3 cellular contexts compared by ENCODE assay signal in the genomic region with DNA sequence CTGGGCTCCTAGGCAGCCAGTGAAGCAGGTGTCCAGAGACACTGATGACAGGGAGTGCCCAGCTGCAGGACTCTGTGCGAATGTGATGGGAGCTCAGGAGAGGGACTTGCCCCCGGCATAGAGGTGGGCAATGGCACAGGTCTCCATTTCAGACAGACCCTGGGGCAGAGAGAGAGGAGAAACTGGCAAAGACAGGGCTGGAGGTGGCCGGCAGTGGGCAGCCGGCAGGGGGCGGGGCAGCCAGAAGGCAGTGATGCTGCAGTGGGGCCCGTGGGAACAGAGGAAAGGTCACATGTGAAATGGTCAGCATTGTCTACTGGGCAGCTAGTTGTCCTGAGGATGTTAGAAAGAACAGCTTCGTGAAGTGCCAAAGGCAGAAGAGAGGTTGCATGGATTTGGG.
TF ChIP-seq lines count a peak whose summit lies in the region.

No MANE protein-coding gene starts in this region.

TF ChIP-seq in GM23338, 12 proteins besides CTCF, POLR2A, EP300 and RAD21 (continues in another document):
- no peak for TF ChIP-seq NANOG (IDR thresholded peaks at IDR 0.05; ENCODE audit: borderline replicate concordance)
- no peak for TF ChIP-seq POLR2AphosphoS5 (IDR thresholded peaks at IDR 0.05; ENCODE audit: low read depth)
- TF ChIP-seq ZNF331 (CRISPR knock-in tag; IDR thresholded peaks at IDR 0.05; ENCODE audit: low read depth), result no peak
- no peak for TF ChIP-seq ZNF114 (CRISPR knock-in tag; IDR thresholded peaks at IDR 0.05)
- TF ChIP-seq, protein P1, sequence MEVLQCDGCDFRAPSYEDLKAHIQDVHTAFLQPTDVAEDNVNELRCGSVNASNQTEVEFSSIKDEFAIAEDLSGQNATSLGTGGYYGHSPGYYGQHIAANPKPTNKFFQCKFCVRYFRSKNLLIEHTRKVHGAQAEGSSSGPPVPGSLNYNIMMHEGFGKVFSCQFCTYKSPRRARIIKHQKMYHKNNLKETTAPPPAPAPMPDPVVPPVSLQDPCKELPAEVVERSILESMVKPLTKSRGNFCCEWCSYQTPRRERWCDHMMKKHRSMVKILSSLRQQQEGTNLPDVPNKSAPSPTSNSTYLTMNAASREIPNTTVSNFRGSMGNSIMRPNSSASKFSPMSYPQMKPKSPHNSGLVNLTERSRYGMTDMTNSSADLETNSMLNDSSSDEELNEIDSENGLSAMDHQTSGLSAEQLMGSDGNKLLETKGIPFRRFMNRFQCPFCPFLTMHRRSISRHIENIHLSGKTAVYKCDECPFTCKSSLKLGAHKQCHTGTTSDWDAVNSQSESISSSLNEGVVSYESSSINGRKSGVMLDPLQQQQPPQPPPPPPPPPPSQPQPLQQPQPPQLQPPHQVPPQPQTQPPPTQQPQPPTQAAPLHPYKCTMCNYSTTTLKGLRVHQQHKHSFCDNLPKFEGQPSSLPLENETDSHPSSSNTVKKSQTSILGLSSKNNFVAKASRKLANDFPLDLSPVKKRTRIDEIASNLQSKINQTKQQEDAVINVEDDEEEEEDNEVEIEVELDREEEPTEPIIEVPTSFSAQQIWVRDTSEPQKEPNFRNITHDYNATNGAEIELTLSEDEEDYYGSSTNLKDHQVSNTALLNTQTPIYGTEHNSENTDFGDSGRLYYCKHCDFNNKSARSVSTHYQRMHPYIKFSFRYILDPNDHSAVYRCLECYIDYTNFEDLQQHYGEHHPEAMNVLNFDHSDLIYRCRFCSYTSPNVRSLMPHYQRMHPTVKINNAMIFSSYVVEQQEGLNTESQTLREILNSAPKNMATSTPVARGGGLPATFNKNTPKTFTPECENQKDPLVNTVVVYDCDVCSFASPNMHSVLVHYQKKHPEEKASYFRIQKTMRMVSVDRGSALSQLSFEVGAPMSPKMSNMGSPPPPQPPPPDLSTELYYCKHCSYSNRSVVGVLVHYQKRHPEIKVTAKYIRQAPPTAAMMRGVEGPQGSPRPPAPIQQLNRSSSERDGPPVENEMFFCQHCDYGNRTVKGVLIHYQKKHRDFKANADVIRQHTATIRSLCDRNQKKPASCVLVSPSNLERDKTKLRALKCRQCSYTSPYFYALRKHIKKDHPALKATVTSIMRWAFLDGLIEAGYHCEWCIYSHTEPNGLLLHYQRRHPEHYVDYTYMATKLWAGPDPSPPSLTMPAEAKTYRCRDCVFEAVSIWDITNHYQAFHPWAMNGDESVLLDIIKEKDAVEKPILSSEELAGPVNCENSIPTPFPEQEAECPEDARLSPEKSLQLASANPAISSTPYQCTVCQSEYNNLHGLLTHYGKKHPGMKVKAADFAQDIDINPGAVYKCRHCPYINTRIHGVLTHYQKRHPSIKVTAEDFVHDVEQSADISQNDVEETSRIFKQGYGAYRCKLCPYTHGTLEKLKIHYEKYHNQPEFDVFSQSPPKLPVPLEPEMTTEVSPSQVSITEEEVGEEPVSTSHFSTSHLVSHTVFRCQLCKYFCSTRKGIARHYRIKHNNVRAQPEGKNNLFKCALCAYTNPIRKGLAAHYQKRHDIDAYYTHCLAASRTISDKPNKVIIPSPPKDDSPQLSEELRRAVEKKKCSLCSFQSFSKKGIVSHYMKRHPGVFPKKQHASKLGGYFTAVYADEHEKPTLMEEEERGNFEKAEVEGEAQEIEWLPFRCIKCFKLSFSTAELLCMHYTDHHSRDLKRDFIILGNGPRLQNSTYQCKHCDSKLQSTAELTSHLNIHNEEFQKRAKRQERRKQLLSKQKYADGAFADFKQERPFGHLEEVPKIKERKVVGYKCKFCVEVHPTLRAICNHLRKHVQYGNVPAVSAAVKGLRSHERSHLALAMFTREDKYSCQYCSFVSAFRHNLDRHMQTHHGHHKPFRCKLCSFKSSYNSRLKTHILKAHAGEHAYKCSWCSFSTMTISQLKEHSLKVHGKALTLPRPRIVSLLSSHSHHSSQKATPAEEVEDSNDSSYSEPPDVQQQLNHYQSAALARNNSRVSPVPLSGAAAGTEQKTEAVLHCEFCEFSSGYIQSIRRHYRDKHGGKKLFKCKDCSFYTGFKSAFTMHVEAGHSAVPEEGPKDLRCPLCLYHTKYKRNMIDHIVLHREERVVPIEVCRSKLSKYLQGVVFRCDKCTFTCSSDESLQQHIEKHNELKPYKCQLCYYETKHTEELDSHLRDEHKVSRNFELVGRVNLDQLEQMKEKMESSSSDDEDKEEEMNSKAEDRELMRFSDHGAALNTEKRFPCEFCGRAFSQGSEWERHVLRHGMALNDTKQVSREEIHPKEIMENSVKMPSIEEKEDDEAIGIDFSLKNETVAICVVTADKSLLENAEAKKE (CRISPR knock-in tag; IDR thresholded peaks at IDR 0.05), result no peak
- no peak for TF ChIP-seq CREB1 (CRISPR knock-in tag; IDR thresholded peaks at IDR 0.05; ENCODE audit: low read depth)
- TF ChIP-seq JUNB (IDR thresholded peaks at IDR 0.05; ENCODE audit: unreplicated experiment), result no peak

TF ChIP-seq in IMR-90, 13 proteins besides CTCF, POLR2A, EP300 and RAD21:
- TF ChIP-seq, protein P2, sequence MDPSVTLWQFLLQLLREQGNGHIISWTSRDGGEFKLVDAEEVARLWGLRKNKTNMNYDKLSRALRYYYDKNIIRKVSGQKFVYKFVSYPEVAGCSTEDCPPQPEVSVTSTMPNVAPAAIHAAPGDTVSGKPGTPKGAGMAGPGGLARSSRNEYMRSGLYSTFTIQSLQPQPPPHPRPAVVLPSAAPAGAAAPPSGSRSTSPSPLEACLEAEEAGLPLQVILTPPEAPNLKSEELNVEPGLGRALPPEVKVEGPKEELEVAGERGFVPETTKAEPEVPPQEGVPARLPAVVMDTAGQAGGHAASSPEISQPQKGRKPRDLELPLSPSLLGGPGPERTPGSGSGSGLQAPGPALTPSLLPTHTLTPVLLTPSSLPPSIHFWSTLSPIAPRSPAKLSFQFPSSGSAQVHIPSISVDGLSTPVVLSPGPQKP (IDR thresholded peaks at IDR 0.05; ENCODE audit: borderline replicate concordance, low read depth, low read length), result no peak
- TF ChIP-seq, protein P3, sequence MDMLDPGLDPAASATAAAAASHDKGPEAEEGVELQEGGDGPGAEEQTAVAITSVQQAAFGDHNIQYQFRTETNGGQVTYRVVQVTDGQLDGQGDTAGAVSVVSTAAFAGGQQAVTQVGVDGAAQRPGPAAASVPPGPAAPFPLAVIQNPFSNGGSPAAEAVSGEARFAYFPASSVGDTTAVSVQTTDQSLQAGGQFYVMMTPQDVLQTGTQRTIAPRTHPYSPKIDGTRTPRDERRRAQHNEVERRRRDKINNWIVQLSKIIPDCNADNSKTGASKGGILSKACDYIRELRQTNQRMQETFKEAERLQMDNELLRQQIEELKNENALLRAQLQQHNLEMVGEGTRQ (IDR thresholded peaks at IDR 0.05; ENCODE audit: low read depth, low read length), result no peak
- TF ChIP-seq MAFK (IDR thresholded peaks at IDR 0.05; ENCODE audit: low read depth, low read length), result no peak
- TF ChIP-seq FOS (IDR thresholded peaks at IDR 0.05; ENCODE audit: low read depth, low read length), result no peak
- TF ChIP-seq CEBPB (IDR thresholded peaks at IDR 0.05; ENCODE audit: low read depth, low read length), result no peak
- no peak for TF ChIP-seq CHD1 (IDR thresholded peaks at IDR 0.05; ENCODE audit: low read depth, low read length)
TF ChIP-seq in IMR-90: peak in this region for 0.

TF ChIP-seq in SK-N-SH treated with all-trans-retinoic acid at 6 μM for 48 hours, 23 proteins besides CTCF, POLR2A, EP300 and RAD21 (continued from another document):
- no peak for TF ChIP-seq ZNF565 (CRISPR knock-in tag; conservative IDR thresholded peaks at IDR 0.05; ENCODE audit: low read depth)
- no peak for TF ChIP-seq BACH2 (CRISPR knock-in tag; IDR thresholded peaks at IDR 0.05; ENCODE audit: borderline replicate concordance)
- TF ChIP-seq, protein P4, sequence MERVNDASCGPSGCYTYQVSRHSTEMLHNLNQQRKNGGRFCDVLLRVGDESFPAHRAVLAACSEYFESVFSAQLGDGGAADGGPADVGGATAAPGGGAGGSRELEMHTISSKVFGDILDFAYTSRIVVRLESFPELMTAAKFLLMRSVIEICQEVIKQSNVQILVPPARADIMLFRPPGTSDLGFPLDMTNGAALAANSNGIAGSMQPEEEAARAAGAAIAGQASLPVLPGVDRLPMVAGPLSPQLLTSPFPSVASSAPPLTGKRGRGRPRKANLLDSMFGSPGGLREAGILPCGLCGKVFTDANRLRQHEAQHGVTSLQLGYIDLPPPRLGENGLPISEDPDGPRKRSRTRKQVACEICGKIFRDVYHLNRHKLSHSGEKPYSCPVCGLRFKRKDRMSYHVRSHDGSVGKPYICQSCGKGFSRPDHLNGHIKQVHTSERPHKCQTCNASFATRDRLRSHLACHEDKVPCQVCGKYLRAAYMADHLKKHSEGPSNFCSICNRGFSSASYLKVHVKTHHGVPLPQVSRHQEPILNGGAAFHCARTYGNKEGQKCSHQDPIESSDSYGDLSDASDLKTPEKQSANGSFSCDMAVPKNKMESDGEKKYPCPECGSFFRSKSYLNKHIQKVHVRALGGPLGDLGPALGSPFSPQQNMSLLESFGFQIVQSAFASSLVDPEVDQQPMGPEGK (CRISPR knock-in tag; IDR thresholded peaks at IDR 0.05; ENCODE audit: borderline replicate concordance), result no peak
- TF ChIP-seq ZC3H10 (CRISPR knock-in tag; IDR thresholded peaks at IDR 0.05), result no peak
- TF ChIP-seq CSDC2 (CRISPR knock-in tag; IDR thresholded peaks at IDR 0.05), result no peak
- TF ChIP-seq GLIS3 (CRISPR knock-in tag; IDR thresholded peaks at IDR 0.05), result no peak
- TF ChIP-seq, protein P5, sequence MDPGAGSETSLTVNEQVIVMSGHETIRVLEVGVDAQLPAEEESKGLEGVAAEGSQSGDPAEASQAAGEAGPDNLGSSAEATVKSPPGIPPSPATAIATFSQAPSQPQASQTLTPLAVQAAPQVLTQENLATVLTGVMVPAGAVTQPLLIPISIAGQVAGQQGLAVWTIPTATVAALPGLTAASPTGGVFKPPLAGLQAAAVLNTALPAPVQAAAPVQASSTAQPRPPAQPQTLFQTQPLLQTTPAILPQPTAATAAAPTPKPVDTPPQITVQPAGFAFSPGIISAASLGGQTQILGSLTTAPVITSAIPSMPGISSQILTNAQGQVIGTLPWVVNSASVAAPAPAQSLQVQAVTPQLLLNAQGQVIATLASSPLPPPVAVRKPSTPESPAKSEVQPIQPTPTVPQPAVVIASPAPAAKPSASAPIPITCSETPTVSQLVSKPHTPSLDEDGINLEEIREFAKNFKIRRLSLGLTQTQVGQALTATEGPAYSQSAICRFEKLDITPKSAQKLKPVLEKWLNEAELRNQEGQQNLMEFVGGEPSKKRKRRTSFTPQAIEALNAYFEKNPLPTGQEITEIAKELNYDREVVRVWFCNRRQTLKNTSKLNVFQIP (CRISPR knock-in tag; IDR thresholded peaks at IDR 0.05; ENCODE audit: borderline replicate concordance, low read depth), result no peak
- no peak for TF ChIP-seq ESRRG (CRISPR knock-in tag; IDR thresholded peaks at IDR 0.05)
- TF ChIP-seq ZFP3 (CRISPR knock-in tag; IDR thresholded peaks at IDR 0.05), result no peak
- no peak for TF ChIP-seq ZNF70 (CRISPR knock-in tag; IDR thresholded peaks at IDR 0.05)
- no peak for TF ChIP-seq SNAI2 (CRISPR knock-in tag; IDR thresholded peaks at IDR 0.05)
- no peak for TF ChIP-seq TOX (CRISPR knock-in tag; IDR thresholded peaks at IDR 0.05; ENCODE audit: borderline replicate concordance)
- TF ChIP-seq, protein P6, sequence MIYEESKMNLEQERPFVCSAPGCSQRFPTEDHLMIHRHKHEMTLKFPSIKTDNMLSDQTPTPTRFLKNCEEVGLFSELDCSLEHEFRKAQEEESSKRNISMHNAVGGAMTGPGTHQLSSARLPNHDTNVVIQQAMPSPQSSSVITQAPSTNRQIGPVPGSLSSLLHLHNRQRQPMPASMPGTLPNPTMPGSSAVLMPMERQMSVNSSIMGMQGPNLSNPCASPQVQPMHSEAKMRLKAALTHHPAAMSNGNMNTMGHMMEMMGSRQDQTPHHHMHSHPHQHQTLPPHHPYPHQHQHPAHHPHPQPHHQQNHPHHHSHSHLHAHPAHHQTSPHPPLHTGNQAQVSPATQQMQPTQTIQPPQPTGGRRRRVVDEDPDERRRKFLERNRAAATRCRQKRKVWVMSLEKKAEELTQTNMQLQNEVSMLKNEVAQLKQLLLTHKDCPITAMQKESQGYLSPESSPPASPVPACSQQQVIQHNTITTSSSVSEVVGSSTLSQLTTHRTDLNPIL (CRISPR knock-in tag; IDR thresholded peaks at IDR 0.05; ENCODE audit: low read depth), result no peak
- TF ChIP-seq OSR1 (CRISPR knock-in tag; IDR thresholded peaks at IDR 0.05), result no peak
- TF ChIP-seq, protein P7, sequence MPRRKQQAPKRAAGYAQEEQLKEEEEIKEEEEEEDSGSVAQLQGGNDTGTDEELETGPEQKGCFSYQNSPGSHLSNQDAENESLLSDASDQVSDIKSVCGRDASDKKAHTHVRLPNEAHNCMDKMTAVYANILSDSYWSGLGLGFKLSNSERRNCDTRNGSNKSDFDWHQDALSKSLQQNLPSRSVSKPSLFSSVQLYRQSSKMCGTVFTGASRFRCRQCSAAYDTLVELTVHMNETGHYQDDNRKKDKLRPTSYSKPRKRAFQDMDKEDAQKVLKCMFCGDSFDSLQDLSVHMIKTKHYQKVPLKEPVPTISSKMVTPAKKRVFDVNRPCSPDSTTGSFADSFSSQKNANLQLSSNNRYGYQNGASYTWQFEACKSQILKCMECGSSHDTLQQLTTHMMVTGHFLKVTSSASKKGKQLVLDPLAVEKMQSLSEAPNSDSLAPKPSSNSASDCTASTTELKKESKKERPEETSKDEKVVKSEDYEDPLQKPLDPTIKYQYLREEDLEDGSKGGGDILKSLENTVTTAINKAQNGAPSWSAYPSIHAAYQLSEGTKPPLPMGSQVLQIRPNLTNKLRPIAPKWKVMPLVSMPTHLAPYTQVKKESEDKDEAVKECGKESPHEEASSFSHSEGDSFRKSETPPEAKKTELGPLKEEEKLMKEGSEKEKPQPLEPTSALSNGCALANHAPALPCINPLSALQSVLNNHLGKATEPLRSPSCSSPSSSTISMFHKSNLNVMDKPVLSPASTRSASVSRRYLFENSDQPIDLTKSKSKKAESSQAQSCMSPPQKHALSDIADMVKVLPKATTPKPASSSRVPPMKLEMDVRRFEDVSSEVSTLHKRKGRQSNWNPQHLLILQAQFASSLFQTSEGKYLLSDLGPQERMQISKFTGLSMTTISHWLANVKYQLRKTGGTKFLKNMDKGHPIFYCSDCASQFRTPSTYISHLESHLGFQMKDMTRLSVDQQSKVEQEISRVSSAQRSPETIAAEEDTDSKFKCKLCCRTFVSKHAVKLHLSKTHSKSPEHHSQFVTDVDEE (CRISPR knock-in tag; IDR thresholded peaks at IDR 0.05), result no peak
- no peak for TF ChIP-seq ZFP30 (CRISPR knock-in tag; IDR thresholded peaks at IDR 0.05)
- no peak for TF ChIP-seq ZNF8 (CRISPR knock-in tag; IDR thresholded peaks at IDR 0.05)
